8 cellular contexts compared by ENCODE assay signal in the genomic region with DNA sequence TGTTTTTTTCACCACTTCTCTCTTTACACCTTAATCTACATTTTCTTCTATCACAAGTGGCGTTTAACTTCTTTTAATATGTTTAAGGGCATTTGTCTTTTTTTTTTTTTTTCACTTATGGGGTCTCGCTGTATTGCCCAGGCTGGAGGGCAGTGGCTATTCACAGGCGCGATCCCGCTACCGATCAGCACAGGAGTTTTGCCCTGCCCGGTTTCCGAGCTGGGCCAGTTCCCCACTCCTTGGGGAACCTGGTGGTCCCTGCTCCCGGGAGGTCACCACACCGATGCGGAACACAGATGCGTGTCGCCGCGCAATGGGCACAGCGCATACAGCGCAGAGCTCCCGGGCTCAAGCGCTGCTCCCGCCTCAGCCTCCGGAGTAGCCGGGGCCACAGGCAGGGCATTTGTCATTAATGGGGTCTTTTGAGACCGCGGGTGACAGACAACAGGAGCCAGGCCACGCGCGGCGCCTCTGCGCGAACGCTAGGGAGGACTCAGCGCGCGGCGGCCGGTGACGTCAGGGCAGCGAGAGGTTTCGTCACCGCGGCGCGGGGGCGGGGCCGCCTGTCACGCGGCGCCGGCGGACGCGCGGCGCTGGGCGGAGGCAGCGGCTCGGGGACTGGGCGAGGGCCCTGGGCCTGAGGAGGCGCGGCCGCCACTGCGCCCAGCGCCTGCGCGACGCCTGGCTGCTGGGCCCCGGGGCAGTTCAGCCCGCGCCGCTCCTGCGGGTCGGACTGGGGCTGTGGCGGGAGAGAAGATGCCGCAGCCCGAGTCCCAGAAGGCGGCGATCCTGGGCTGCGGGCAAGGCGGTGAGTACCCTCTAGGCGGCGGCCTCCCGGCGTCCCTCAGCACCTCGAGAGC. TPM values are rescaled to one million over a fixed set of nuclear protein-coding genes. Genes with fewer than 3 reads are reported as not detected.
DNase-seq lines count a peak whose midpoint lies in the region; ATAC-seq, FAIRE-seq and TF ChIP-seq lines count a peak whose summit lies in the region.

A gene (plus strand): TSS at position 598 of the 860 bp plus-strand sequence. CDS start 68,554 bp downstream, outside the sequence.

- peak; percentile 95 for ATAC-seq in GM21367 (IDR thresholded peaks at IDR 0.05; ENCODE audit: unreplicated experiment)
- ATAC-seq in naive B cell (ENCODE audit: low read depth in 2 of 2), result peak; percentile 88 to 91
- peak; percentile 96 for ATAC-seq in stimulated activated effector memory CD8-positive, alpha-beta T cell treated with anti-CD3 and anti-CD28 coated beads, Interleukin-12 subunit alpha, Interleukin-12 subunit beta, amount 100 ng/mL, for 72 hours

- peak within 1 kb of the TSS; percentile 70 to 85 (median 80) for H3K4me3 ChIP-seq in esophagus squamous epithelium

- WGBS in esophagus squamous epithelium, 2 donors, result 2 to 14% methylated on average over 7 to 17 of the region's 84 CpGs

- H3K4me1 Mint-ChIP-seq in naive B cell, result peaks cover 4 to 28% (median 5%) of the 10 kb centered on the region in 3 donors
- peaks cover 31% of the 10 kb centered on the region for H3K4me1 Mint-ChIP-seq in stimulated activated effector memory CD8-positive, alpha-beta T cell treated with anti-CD3 and anti-CD28 coated beads, Interleukin-12 subunit alpha, Interleukin-12 subunit beta, amount 100 ng/mL, for 72 hours

- FAIRE-seq in D721Med (lab: Jason Lieb, UNC), result no peak

- peaks cover 0 to 6% (median 4%) of the 10 kb centered on the region in 3 donors for H3K27me3 Mint-ChIP-seq in naive B cell

- H3K27me3 ChIP-seq in esophagus squamous epithelium, result no peaks in the 10 kb centered on the region

- H3K36me3 Mint-ChIP-seq in naive B cell, result no peaks in the 10 kb centered on the region
- H3K36me3 Mint-ChIP-seq in stimulated activated effector memory CD8-positive, alpha-beta T cell treated with anti-CD3 and anti-CD28 coated beads, Interleukin-12 subunit alpha, Interleukin-12 subunit beta, amount 100 ng/mL, for 72 hours, result peaks cover 6% of the 10 kb centered on the region

- no peaks in the 10 kb centered on the region for H3K9me3 Mint-ChIP-seq in naive B cell
- H3K9me3 Mint-ChIP-seq in stimulated activated effector memory CD8-positive, alpha-beta T cell treated with anti-CD3 and anti-CD28 coated beads, Interleukin-12 subunit alpha, Interleukin-12 subunit beta, amount 100 ng/mL, for 72 hours, result no peaks in the 10 kb centered on the region

- peak in 3 of 4 donors; percentile 61 to 85 (median 77) for TF ChIP-seq POLR2A in esophagus squamous epithelium (IDR thresholded peaks at IDR 0.05)

- intact Hi-C loops in esophagus squamous epithelium (cut with DNase I), result no loop called here

- H3K4me1 ChIP-seq in esophagus squamous epithelium, result peaks cover 8 to 46% (median 17%) of the 10 kb centered on the region in 3 donors

- peak within 1 kb of the TSS; percentile 84 to 97 (median 90) for H3K4me3 Mint-ChIP-seq in naive B cell
- H3K4me3 Mint-ChIP-seq in stimulated activated effector memory CD8-positive, alpha-beta T cell treated with anti-CD3 and anti-CD28 coated beads, Interleukin-12 subunit alpha, Interleukin-12 subunit beta, amount 100 ng/mL, for 72 hours, result peak within 1 kb of the TSS; percentile 83

- peaks cover 0 to 5% (median 0%) of the 10 kb centered on the region in 3 donors for H3K9me3 ChIP-seq in esophagus squamous epithelium

- H3K36me3 ChIP-seq in esophagus squamous epithelium, result peaks cover 0 to 16% (median 0%) of the 10 kb centered on the region in 3 donors

- H3K27ac Mint-ChIP-seq in naive B cell, result peak within 1 kb of the TSS; percentile 93 to 98 (median 96)
- H3K27ac Mint-ChIP-seq in stimulated activated effector memory CD8-positive, alpha-beta T cell treated with anti-CD3 and anti-CD28 coated beads, Interleukin-12 subunit alpha, Interleukin-12 subunit beta, amount 100 ng/mL, for 72 hours, result peak within 1 kb of the TSS; percentile 94

- peak; percentile 67 for DNase-seq in D721Med (ENCODE audit: insufficient read length, low spot score)
- peak; percentile 68 for DNase-seq in HT1080 (ENCODE audit: low read depth)
- peak; percentile 81 for DNase-seq in activated T-helper 1 cell treated with Interleukin-2 at 50 U/mL for 16 hours (ENCODE audit: low read depth)
- peak; percentile 19 for DNase-seq in esophagus squamous epithelium (lab: John Stamatoyannopoulos, UW)
- peak; percentile 89 for DNase-seq in naive B cell
- DNase-seq in stimulated activated effector memory CD8-positive, alpha-beta T cell treated with anti-CD3 and anti-CD28 coated beads, Interleukin-12 subunit alpha, Interleukin-12 subunit beta, amount 100 ng/mL, for 72 hours (ENCODE audit: low spot score in 2 of 2), result peak; percentile 89 to 94

- TF ChIP-seq CTCF in D721Med (IDR thresholded peaks at IDR 0.05; ENCODE audit: insufficient read depth, missing control alignments), result peak; percentile 23
- TF ChIP-seq CTCF in esophagus squamous epithelium (IDR thresholded peaks at IDR 0.05), result peak in 4 of 6 experiments; percentile 8 to 44 (median 34)

- H3K27ac ChIP-seq in esophagus squamous epithelium, result peak within 1 kb of the TSS; percentile 87 to 94 (median 91)

TF ChIP-seq in PFSK-1, 5 proteins besides CTCF, POLR2A, EP300 and RAD21:
- TF ChIP-seq, protein P1, sequence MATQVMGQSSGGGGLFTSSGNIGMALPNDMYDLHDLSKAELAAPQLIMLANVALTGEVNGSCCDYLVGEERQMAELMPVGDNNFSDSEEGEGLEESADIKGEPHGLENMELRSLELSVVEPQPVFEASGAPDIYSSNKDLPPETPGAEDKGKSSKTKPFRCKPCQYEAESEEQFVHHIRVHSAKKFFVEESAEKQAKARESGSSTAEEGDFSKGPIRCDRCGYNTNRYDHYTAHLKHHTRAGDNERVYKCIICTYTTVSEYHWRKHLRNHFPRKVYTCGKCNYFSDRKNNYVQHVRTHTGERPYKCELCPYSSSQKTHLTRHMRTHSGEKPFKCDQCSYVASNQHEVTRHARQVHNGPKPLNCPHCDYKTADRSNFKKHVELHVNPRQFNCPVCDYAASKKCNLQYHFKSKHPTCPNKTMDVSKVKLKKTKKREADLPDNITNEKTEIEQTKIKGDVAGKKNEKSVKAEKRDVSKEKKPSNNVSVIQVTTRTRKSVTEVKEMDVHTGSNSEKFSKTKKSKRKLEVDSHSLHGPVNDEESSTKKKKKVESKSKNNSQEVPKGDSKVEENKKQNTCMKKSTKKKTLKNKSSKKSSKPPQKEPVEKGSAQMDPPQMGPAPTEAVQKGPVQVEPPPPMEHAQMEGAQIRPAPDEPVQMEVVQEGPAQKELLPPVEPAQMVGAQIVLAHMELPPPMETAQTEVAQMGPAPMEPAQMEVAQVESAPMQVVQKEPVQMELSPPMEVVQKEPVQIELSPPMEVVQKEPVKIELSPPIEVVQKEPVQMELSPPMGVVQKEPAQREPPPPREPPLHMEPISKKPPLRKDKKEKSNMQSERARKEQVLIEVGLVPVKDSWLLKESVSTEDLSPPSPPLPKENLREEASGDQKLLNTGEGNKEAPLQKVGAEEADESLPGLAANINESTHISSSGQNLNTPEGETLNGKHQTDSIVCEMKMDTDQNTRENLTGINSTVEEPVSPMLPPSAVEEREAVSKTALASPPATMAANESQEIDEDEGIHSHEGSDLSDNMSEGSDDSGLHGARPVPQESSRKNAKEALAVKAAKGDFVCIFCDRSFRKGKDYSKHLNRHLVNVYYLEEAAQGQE (IDR thresholded peaks at IDR 0.05; ENCODE audit: insufficient read depth in 1 of 2, low read depth in 2 of 2, low read length in 2 of 2), result 0 out of 4 replicates have a peak, but pooled peaks of 1 of the 2 experiments have one; percentile 28
- TF ChIP-seq TAF1 (IDR thresholded peaks at IDR 0.05; ENCODE audit: borderline replicate concordance, insufficient read depth, low read length) (no peak), FOXP2 (optimal IDR thresholded peaks at IDR 0.05; ENCODE audit: borderline replicate concordance, extremely low read depth, extremely low read length, insufficient read depth) (peak; percentile 59)

RNA-seq across cellular contexts. Expression of the gene that starts here (rescaled TPM):
- 21.9 and 27.0 TPM in 2 replicates for total RNA-seq in HT1080 (2014; rRNA removed; shearing (Covaris generic))
- 35.3 and 42.8 TPM in 2 replicates for polyA plus RNA-seq in HT1080 (2015; cell fraction: cytosol; rRNA removed)
- polyA plus RNA-seq in HT1080 (2015; cell fraction: nucleus; rRNA removed), result 31.6 and 31.7 TPM in 2 replicates
- 21.5 TPM for polyA plus RNA-seq in PFSK-1 (2012; ENCODE audit: insufficient read length, low read depth)
- 10 to 100 TPM; 26.9 to 53.3 (median 33.6) TPM for total RNA-seq in esophagus squamous epithelium
- 10 to 100 TPM; 11.0 to 24.5 (median 15.0) TPM for polyA plus RNA-seq in naive B cell (ENCODE audit: low read depth in 6 of 6)

Comparison
In these comparisons a context has a peak if more than half of its experiments do, and no peak if none do; other contexts are left out.
1. Peak in every context shown above with its lines: DNase-seq, ATAC-seq, H3K4me3 ChIP-seq and H3K27ac ChIP-seq.
2. DNase-seq: peak in every context shown above with its lines; median percentile 92 in stimulated activated effector memory CD8-positive, alpha-beta T cell treated with anti-CD3 and anti-CD28 coated beads, Interleukin-12 subunit alpha, Interleukin-12 subunit beta, amount 100 ng/mL, for 72 hours; 89 in naive B cell; 81 in activated T-helper 1 cell treated with Interleukin-2 at 50 U/mL for 16 hours; 68 in HT1080; 67 in D721Med; 19 in esophagus squamous epithelium.